Comparison of ENCODE assay signal across 1 cellular context in the genomic region with DNA sequence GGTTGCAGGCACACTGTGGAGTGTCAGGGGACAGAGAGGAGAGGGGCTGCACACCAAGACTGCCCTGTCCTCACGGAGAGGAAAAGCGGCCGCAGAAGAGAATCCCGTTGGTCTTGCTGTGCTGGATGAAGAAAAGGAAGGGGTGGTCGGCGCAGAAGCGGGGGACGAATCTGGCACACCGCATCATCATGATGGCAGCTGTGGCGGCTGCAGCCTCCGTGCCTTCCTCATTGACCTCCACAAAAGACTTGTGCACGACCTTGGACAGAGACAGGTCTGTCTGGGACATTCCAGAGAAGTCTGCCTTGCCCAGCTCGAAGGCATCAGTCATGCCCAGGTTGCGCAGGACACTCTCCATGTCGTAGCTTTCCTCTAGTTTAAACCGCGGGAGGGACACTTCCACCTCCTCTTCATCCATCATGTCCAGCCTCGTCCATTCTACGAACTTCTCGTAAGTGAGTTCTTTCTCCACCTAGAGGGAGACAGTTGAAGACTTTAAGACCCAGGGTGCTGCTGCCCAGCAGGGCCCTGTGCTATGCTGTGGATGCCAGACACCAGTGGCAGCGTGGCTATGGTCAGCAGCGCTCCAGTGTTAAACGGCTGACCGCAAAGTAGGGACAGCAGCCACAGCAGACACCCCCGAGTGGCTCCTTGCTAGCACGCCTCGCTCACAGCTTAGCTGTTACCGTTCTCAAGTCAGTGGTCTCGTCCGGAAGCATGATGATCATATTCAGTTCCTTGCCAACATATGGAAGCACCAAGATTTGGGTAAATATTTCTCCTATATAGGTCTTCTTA.
TF ChIP-seq lines count a peak whose summit lies in the region.

No MANE protein-coding gene starts in this region.

TF ChIP-seq in endothelial cell of umbilical vein, 7 proteins besides CTCF, POLR2A, EP300 and RAD21:
- TF ChIP-seq, protein P1, sequence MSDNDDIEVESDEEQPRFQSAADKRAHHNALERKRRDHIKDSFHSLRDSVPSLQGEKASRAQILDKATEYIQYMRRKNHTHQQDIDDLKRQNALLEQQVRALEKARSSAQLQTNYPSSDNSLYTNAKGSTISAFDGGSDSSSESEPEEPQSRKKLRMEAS (IDR thresholded peaks at IDR 0.05; ENCODE audit: insufficient read depth, insufficient read length), result no peak
- no peak for TF ChIP-seq EZH2 (IDR thresholded peaks at IDR 0.05; ENCODE audit: borderline replicate concordance, low read depth, low read length, severe bottlenecking)
- TF ChIP-seq FOS (IDR thresholded peaks at IDR 0.05; ENCODE audit: borderline replicate concordance, insufficient read depth, low read length), result no peak
- no peak for TF ChIP-seq GATA2 (IDR thresholded peaks at IDR 0.05; ENCODE audit: insufficient read depth, insufficient read length, low read depth, low read length)
- no peak for TF ChIP-seq MYC (IDR thresholded peaks at IDR 0.05; ENCODE audit: low read depth, low read length)
- TF ChIP-seq JUN (IDR thresholded peaks at IDR 0.05; ENCODE audit: borderline replicate concordance, insufficient read depth, insufficient read length, low read depth), result no peak
- TF ChIP-seq POLR2AphosphoS5 (IDR thresholded peaks at IDR 0.05; ENCODE audit: insufficient read depth, low read depth, low read length), result no peak
